In genomic region chr18:22998336-22998735, GRCh38 we compare ENCODE assay signal across 26 cellular contexts.
A peak's percentile ranks its signal among the peaks of the same experiment; 100 is the strongest.
DNase-seq lines count a peak whose midpoint lies in the region; ATAC-seq and TF ChIP-seq lines count a peak whose summit lies in the region.
"Had no signal": no experiment of that assay in that cellular context is flagged by ENCODE, and none has a peak within 500 bp of the region (broad histone marks: within the 10 kb centered on the region; RNA-seq: fewer than 3 reads in every experiment).

No MANE protein-coding gene starts in this region.

- TF ChIP-seq CTCF in HCT116 (IDR thresholded peaks at IDR 0.05 in 2 of 3, conservative IDR thresholded peaks at IDR 0.05 in 1 of 3; ENCODE audit: borderline replicate concordance in 1 of 3, insufficient read depth in 1 of 3, low read depth in 2 of 3, low read length in 2 of 3) (no peak), glutamatergic neuron (IDR thresholded peaks at IDR 0.05; ENCODE audit: partially characterized antibody, unreplicated experiment) (no peak), osteoblast (IDR thresholded peaks at IDR 0.05; ENCODE audit: extremely low read depth, low read depth, low read length) (no peak)

- TF ChIP-seq RAD21 in HCT116 (IDR thresholded peaks at IDR 0.05; ENCODE audit: low read depth) = no peak

- H3K9me3 ChIP-seq in HCT116 (ENCODE audit: control insufficient read depth in 1 of 2, insufficient read depth in 1 of 2, low read depth in 1 of 2, low read length in 2 of 2) = no peaks in the 10 kb centered on the region
- H3K9me3 ChIP-seq in osteoblast (ENCODE audit: low read depth, low read length) = no peaks in the 10 kb centered on the region
- H3K9me3 ChIP-seq: A549; BLaER1 treated with 17β-estradiol and CSF1 and Interleukin-3, amounts not matched to agents 10 nM and 100 nM; SJSA1 had no signal

- H3K4me3 ChIP-seq in HCT116 (replicated peaks in 1 of 2; ENCODE audit: low read depth in 1 of 2, low read length in 2 of 2) = no peak overlapping the region
- H3K4me3 ChIP-seq in osteoblast (ENCODE audit: insufficient read depth, low read length) = no peak overlapping the region
- H3K4me3 ChIP-seq: A549; BLaER1 treated with 17β-estradiol and CSF1 and Interleukin-3, amounts not matched to agents 10 nM and 100 nM; GM23338; SJSA1 had no signal

- peak overlapping the region; percentile 12 for H3K4me3 Mint-ChIP-seq in glutamatergic neuron (ENCODE audit: unreplicated experiment)
- H3K4me3 Mint-ChIP-seq: CD4-positive, alpha-beta T cell; GM23338; H9; IgD-negative memory B cell had no signal

- H3K4me1 Mint-ChIP-seq in glutamatergic neuron (ENCODE audit: low read depth, unreplicated experiment) = peaks cover 17% of the 10 kb centered on the region
- H3K4me1 Mint-ChIP-seq: GM23338, H9, IgD-negative memory B cell had no signal

- no peak for TF ChIP-seq POLR2A in HCT116 (IDR thresholded peaks at IDR 0.05; ENCODE audit: borderline replicate concordance, extremely low read depth, insufficient read depth, insufficient read length)

- no peak overlapping the region for H2AFZ ChIP-seq in HCT116 (ENCODE audit: low read depth, low read length, poor library complexity, severe bottlenecking)
- H2AFZ ChIP-seq in osteoblast (ENCODE audit: low read length) = no peak overlapping the region
- H2AFZ ChIP-seq: GM23338 had no signal

- CTCF ChIA-PET in HCT116 (lab: Charles Lee) = interaction anchor here (1.0 kb wide), 1 partner anchor 15 kb away, joined by 3 read pairs; no protein-coding TSS in a partner anchor

- no peak for ATAC-seq in HCT116
- ATAC-seq in GM19035 (IDR thresholded peaks at IDR 0.05; ENCODE audit: unreplicated experiment) = no peak
- ATAC-seq: A549, GM23338 had no signal

- RAD21 ChIA-PET in HCT116 (lab: Charles Lee; ENCODE audit: low non-redundant PET in 1 of 2, low total read pairs in 2 of 2, uncharacterized antibody in 2 of 2, unreplicated experiment in 2 of 2) = no interaction called here

- no peak overlapping the region for H3K4me2 ChIP-seq in HCT116 (ENCODE audit: low read length)
- no peak overlapping the region for H3K4me2 ChIP-seq in osteoblast (ENCODE audit: insufficient read depth, low read length)
- H3K4me2 ChIP-seq: A549; BLaER1 treated with 17β-estradiol and CSF1 and Interleukin-3, amounts not matched to agents 10 nM and 100 nM; GM23338; KMS-11 had no signal

- H3K9me3 Mint-ChIP-seq in glutamatergic neuron (ENCODE audit: unreplicated experiment) = peaks cover 3% of the 10 kb centered on the region
- H3K9me3 Mint-ChIP-seq: CD4-positive, alpha-beta T cell; GM23338; H9; IgD-negative memory B cell had no signal

- H3K9me2 ChIP-seq in HCT116 (ENCODE audit: insufficient read depth) = no peaks in the 10 kb centered on the region

- H3K27ac ChIP-seq in HCT116 (ENCODE audit: low read depth, low read length) = no peak overlapping the region
- no peak overlapping the region for H3K27ac ChIP-seq in osteoblast (ENCODE audit: low read depth, low read length)
- H3K27ac ChIP-seq: A549; BLaER1 treated with 17β-estradiol and CSF1 and Interleukin-3, amounts not matched to agents 10 nM and 100 nM; KMS-11; SJSA1 had no signal

- intact Hi-C loops in HCT116 (cut with micrococcal nuclease) = no loop called here

- no peaks in the 10 kb centered on the region for H3K27me3 ChIP-seq in HCT116 (ENCODE audit: insufficient read depth, low read length)
- H3K27me3 ChIP-seq in osteoblast (ENCODE audit: insufficient read depth, low read length) = no peaks in the 10 kb centered on the region
- H3K27me3 ChIP-seq: BLaER1 treated with 17β-estradiol and CSF1 and Interleukin-3, amounts not matched to agents 10 nM and 100 nM; SJSA1 had no signal

- no peaks in the 10 kb centered on the region for H3K27me3 Mint-ChIP-seq in glutamatergic neuron (ENCODE audit: unreplicated experiment)
- H3K27me3 Mint-ChIP-seq: CD4-positive, alpha-beta T cell; IgD-negative memory B cell had no signal

- POLR2A ChIA-PET in HCT116 (lab: Charles Lee) = no interaction called here

- H3K79me2 ChIP-seq in HCT116 (ENCODE audit: insufficient read depth, low read length) (no peaks in the 10 kb centered on the region), osteoblast (ENCODE audit: insufficient read depth, low read length) (no peaks in the 10 kb centered on the region)

- H3K36me3 Mint-ChIP-seq in glutamatergic neuron (ENCODE audit: unreplicated experiment) = no peaks in the 10 kb centered on the region

- no peaks in the 10 kb centered on the region for H4K20me1 ChIP-seq in HCT116 (ENCODE audit: insufficient read depth)
- no peaks in the 10 kb centered on the region for H4K20me1 ChIP-seq in osteoblast (ENCODE audit: insufficient read depth, low read length)
- H4K20me1 ChIP-seq: BLaER1 treated with 17β-estradiol and CSF1 and Interleukin-3, amounts not matched to agents 10 nM and 100 nM had no signal

- TSS peak; percentile 10 for BruUV-seq in HCT116 (replicated peaks; lab: Mats Ljungman, UMichigan)

- H3K36me3 ChIP-seq in HCT116 (ENCODE audit: control insufficient read depth in 1 of 2, insufficient read depth in 2 of 2, low read length in 2 of 2) (peaks cover 8 to 22% of the 10 kb centered on the region in 2 experiments; a peak in 3 of 4 replicates), osteoblast (ENCODE audit: insufficient read depth, low read length) (peaks cover 14% of the 10 kb centered on the region)

- H3K9ac ChIP-seq in HCT116 (ENCODE audit: low read length) = no peak overlapping the region
- H3K9ac ChIP-seq: BLaER1 treated with 17β-estradiol and CSF1 and Interleukin-3, amounts not matched to agents 10 nM and 100 nM; KMS-11 had no signal

- DNase-seq in HCT116 (ENCODE audit: low read depth, low spot score) (no peak), NCI-H69 (lab: John Stamatoyannopoulos, UW) (peak; percentile 22), glutamatergic neuron (no peak), osteoblast (ENCODE audit: insufficient read length, low spot score, missing footprints) (peak; percentile 32), MV-4-11 (lab: John Stamatoyannopoulos, UW) (no peak)
- DNase-seq in stimulated activated naive CD4-positive, alpha-beta T cell (lab: John Stamatoyannopoulos, UW) = no peak
- DNase-seq: AML-193; CD4-positive, alpha-beta T cell; DMS53; H9; MM.1S; NCI-H1048; NCI-H1417; NCI-H187; NCI-H446; NCI-H524 treated with DMSO at 0.1 percent for 48 hours; NCI-H82; Right ventricle myocardium superior; RPMI8226 had no signal

- H3K4me1 ChIP-seq in HCT116 (ENCODE audit: control insufficient read depth in 1 of 2, insufficient read depth in 2 of 2, low read length in 2 of 2) = no peaks in the 10 kb centered on the region
- H3K4me1 ChIP-seq in osteoblast (ENCODE audit: insufficient read depth, low read length) = no peaks in the 10 kb centered on the region
- H3K4me1 ChIP-seq: BLaER1 treated with 17β-estradiol and CSF1 and Interleukin-3, amounts not matched to agents 10 nM and 100 nM; SJSA1 had no signal

- peak overlapping the region; percentile 84 for H3K27ac Mint-ChIP-seq in glutamatergic neuron (ENCODE audit: unreplicated experiment)
- H3K27ac Mint-ChIP-seq: CD4-positive, alpha-beta T cell; GM23338; H9; IgD-negative memory B cell had no signal

TF ChIP-seq in HCT116, 20 proteins besides CTCF, POLR2A, EP300 and RAD21:
- TF ChIP-seq TCF7L2 (IDR thresholded peaks at IDR 0.05; ENCODE audit: borderline replicate concordance, extremely low read depth, insufficient read depth, insufficient read length) (no peak), ELF1 (IDR thresholded peaks at IDR 0.05; ENCODE audit: borderline replicate concordance, low read depth) (no peak), SIN3A (IDR thresholded peaks at IDR 0.05; ENCODE audit: low read depth) (no peak), ATF3 (IDR thresholded peaks at IDR 0.05) (no peak), CBX3 (IDR thresholded peaks at IDR 0.05; ENCODE audit: low read depth) (no peak), ZBTB33 (IDR thresholded peaks at IDR 0.05; ENCODE audit: extremely low read depth, insufficient replicate concordance, low read length) (no peak), ZNF274 (IDR thresholded peaks at IDR 0.05; ENCODE audit: low read depth, low read length) (no peak), CEBPB (IDR thresholded peaks at IDR 0.05; ENCODE audit: low read depth) (no peak), EZH2 (IDR thresholded peaks at IDR 0.05) (no peak)
TF ChIP-seq in HCT116: peak in this region for 0.

Comparison
In these comparisons a context has a peak if more than half of its experiments do, and no peak if none do; other contexts are left out.
1. DNase-seq: peak in NCI-H69 (single experiment) and osteoblast (single experiment); none in HCT116 (single experiment), glutamatergic neuron (single experiment), MV-4-11 (single experiment) and stimulated activated naive CD4-positive, alpha-beta T cell (0 of 6).